Comparison of ENCODE assay signal across 15 cellular contexts in genomic region chr3:106913111-106913698, GRCh38.
DNase-seq lines count a peak whose midpoint lies in the region; ATAC-seq and TF ChIP-seq lines count a peak whose summit lies in the region.
"Had no signal": no experiment of that assay in that cellular context is flagged by ENCODE, and none has a peak within 500 bp of the region (broad histone marks: within the 10 kb centered on the region; RNA-seq: fewer than 3 reads in every experiment).

No MANE protein-coding gene starts in this region.

- H3K4me3 ChIP-seq in H7 (ENCODE audit: insufficient read depth, low read depth, low read length) (peak overlapping the region; percentile 19; the same call in 1 of the 2 replicates), mammary epithelial cell (replicated peaks in 1 of 3; ENCODE audit: insufficient read depth in 1 of 3, low read depth in 2 of 3, low read length in 3 of 3) (no peak overlapping the region), iPS-18a (ENCODE audit: low read length) (peak overlapping the region; percentile 51), trophoblast cell (ENCODE audit: low read depth, low read length) (no peak overlapping the region)
- H3K4me3 ChIP-seq: pancreas, thoracic aorta had no signal

- no peak overlapping the region for H2BK120ac ChIP-seq in trophoblast cell (ENCODE audit: insufficient read depth, low read length, poor library complexity)

- intact Hi-C loops in mammary epithelial cell (cut with micrococcal nuclease), result no loop called here
- intact Hi-C loops in Right ventricle myocardium superior (cut with DNase I), result no loop called here

- peaks cover 1% of the 10 kb centered on the region for H3K79me1 ChIP-seq in trophoblast cell (ENCODE audit: low read length)

- H3K4me2 ChIP-seq in mammary epithelial cell (ENCODE audit: insufficient read depth, low read depth, low read length) (no peak overlapping the region), trophoblast cell (ENCODE audit: low read length) (peak overlapping the region; percentile 27)

- H3K4me1 ChIP-seq in mammary epithelial cell (ENCODE audit: insufficient read depth, low read length), result no peaks in the 10 kb centered on the region
- peaks cover 37% of the 10 kb centered on the region for H3K4me1 ChIP-seq in iPS-18a (ENCODE audit: control insufficient read depth, low read depth, low read length)
- peaks cover 4% of the 10 kb centered on the region in 2 experiments for H3K4me1 ChIP-seq in trophoblast cell (ENCODE audit: control insufficient read depth in 1 of 2, insufficient read depth in 2 of 2, low read length in 2 of 2)
- H3K4me1 ChIP-seq: pancreas had no signal

- H2BK12ac ChIP-seq in trophoblast cell (ENCODE audit: low read length), result peak overlapping the region; percentile 6

- BruUV-seq in mammary epithelial cell (replicated peaks; lab: Mats Ljungman, UMichigan), result no TSS peak

- peak; percentile 58 for DNase-seq in H7
- peak; percentile 26 for DNase-seq in mammary epithelial cell
- DNase-seq in trophoblast cell, result peak; percentile 81 to 89
- DNase-seq in activated CD8-positive, alpha-beta memory T cell treated with anti-CD3 and anti-CD28 coated beads for 24 hours, result no peak
- DNase-seq in HuH-7.5 (ENCODE audit: low spot score), result no peak
- no peak for DNase-seq in Right ventricle myocardium superior
- DNase-seq: activated CD8-positive, alpha-beta memory T cell treated with anti-CD3 and anti-CD28 coated beads, Interleukin-2, amount 10 ng/mL, durations not matched to agents 7 days and 5 days; activated naive CD4-positive, alpha-beta T cell; erythroblast; stimulated activated CD4-positive, alpha-beta T cell treated with anti-CD3 and anti-CD28 coated beads, Interleukin-15, amount 100 ng/mL, for 24 hours had no signal

- peak overlapping the region; percentile 26 for H2AFZ ChIP-seq in mammary epithelial cell (ENCODE audit: low read depth, low read length)
- peak overlapping the region; percentile 66 for H2AFZ ChIP-seq in trophoblast cell (ENCODE audit: insufficient read depth, low read length, poor library complexity)

- H3K79me2 ChIP-seq in mammary epithelial cell (ENCODE audit: insufficient read depth, low read length) (no peaks in the 10 kb centered on the region), trophoblast cell (ENCODE audit: control insufficient read depth, insufficient read depth, low read length, poor library complexity) (no peaks in the 10 kb centered on the region)

- no peaks in the 10 kb centered on the region for H3K9me3 ChIP-seq in mammary epithelial cell (replicated peaks; ENCODE audit: insufficient read depth, low read length)
- no peaks in the 10 kb centered on the region for H3K9me3 ChIP-seq in iPS-18a (ENCODE audit: control insufficient read depth, low read depth, low read length)
- peaks cover 2% of the 10 kb centered on the region for H3K9me3 ChIP-seq in trophoblast cell (ENCODE audit: insufficient read depth, low read depth, low read length)
- H3K9me3 ChIP-seq: pancreas, thoracic aorta had no signal

- no peak overlapping the region for H3K23ac ChIP-seq in trophoblast cell (ENCODE audit: low read length)

- H3K27me3 ChIP-seq in H7 (ENCODE audit: control insufficient read depth, insufficient read depth, low read length), result no peaks in the 10 kb centered on the region
- H3K27me3 ChIP-seq in mammary epithelial cell (ENCODE audit: insufficient read depth, low read length), result no peaks in the 10 kb centered on the region
- H3K27me3 ChIP-seq in iPS-18a (ENCODE audit: control insufficient read depth, insufficient read depth, low read length), result no peaks in the 10 kb centered on the region
- H3K27me3 ChIP-seq in trophoblast cell (ENCODE audit: insufficient read depth, low read length), result no peaks in the 10 kb centered on the region
- H3K27me3 ChIP-seq: pancreas had no signal

- H4K12ac ChIP-seq in trophoblast cell (ENCODE audit: low read depth, low read length), result no peak overlapping the region

- no peak overlapping the region for H3K14ac ChIP-seq in trophoblast cell (ENCODE audit: low read length)

- H3K18ac ChIP-seq in trophoblast cell (ENCODE audit: low read length), result no peak overlapping the region

- no peak for ATAC-seq in GM21528 (IDR thresholded peaks at IDR 0.05; ENCODE audit: low FRiP score, unreplicated experiment)
- ATAC-seq in Right ventricle myocardium superior (ENCODE audit: poor library complexity), result no peak
- ATAC-seq: activated CD8-positive, alpha-beta memory T cell treated with anti-CD3 and anti-CD28 coated beads, Interleukin-2, amount 10 ng/mL, durations not matched to agents 7 days and 5 days; pancreas had no signal

- in situ Hi-C loops in mammary epithelial cell (cut with MboI; ENCODE audit: low sequenced_read_pairs in 2 of 2), result no loop called here

- WGBS in mammary epithelial cell (ENCODE audit: low coverage, missing lambda C conversion rate), result 90% methylated on average over 5 of the region's 14 CpGs
- no CpG with 5 or more reads among the region's 14 CpGs for WGBS in trophoblast cell (ENCODE audit: extremely low coverage, insufficient coverage, insufficient read length)

- CTCF ChIA-PET in mammary epithelial cell (lab: Charles Lee; ENCODE audit: low non-redundant PET), result no interaction called here

- H3K9ac ChIP-seq in mammary epithelial cell (ENCODE audit: insufficient read depth, low read length) (no peak overlapping the region), iPS-18a (ENCODE audit: low read length) (peak overlapping the region; percentile 30), trophoblast cell (ENCODE audit: low read length) (no peak overlapping the region)

- no peak overlapping the region for H2AK5ac ChIP-seq in trophoblast cell (ENCODE audit: low read length)

- no peak for TF ChIP-seq CTCF in mammary epithelial cell (conservative IDR thresholded peaks at IDR 0.05 in 1 of 2, IDR thresholded peaks at IDR 0.05 in 1 of 2; ENCODE audit: extremely low read depth in 1 of 2, insufficient read depth in 1 of 2, low read depth in 1 of 2, low read length in 2 of 2)

- H3K36me3 ChIP-seq in H7 (replicated peaks; ENCODE audit: control insufficient read depth, insufficient read depth, low read length) (peaks cover 2% of the 10 kb centered on the region), mammary epithelial cell (ENCODE audit: insufficient read depth, low read length) (no peaks in the 10 kb centered on the region), iPS-18a (ENCODE audit: control insufficient read depth, low read depth, low read length) (no peaks in the 10 kb centered on the region), trophoblast cell (ENCODE audit: control insufficient read depth in 1 of 2, insufficient read depth in 2 of 2, low read length in 2 of 2) (no peaks in the 10 kb centered on the region)
- H3K36me3 ChIP-seq: pancreas, thoracic aorta had no signal

- no peak overlapping the region for H3K27ac ChIP-seq in mammary epithelial cell (ENCODE audit: insufficient read depth, low read depth, low read length)
- peak overlapping the region; percentile 33 for H3K27ac ChIP-seq in iPS-18a (ENCODE audit: low read length)
- no peak overlapping the region for H3K27ac ChIP-seq in trophoblast cell (ENCODE audit: low read depth, low read length)
- H3K27ac ChIP-seq: pancreas, thoracic aorta, VCaP had no signal

- H4K91ac ChIP-seq in trophoblast cell (ENCODE audit: low read depth, low read length), result peak overlapping the region; percentile 13

- H4K20me1 ChIP-seq in mammary epithelial cell (ENCODE audit: insufficient read depth, low read length), result no peaks in the 10 kb centered on the region

- H3K4ac ChIP-seq in trophoblast cell (ENCODE audit: low read depth, low read length), result no peak overlapping the region

- dilution Hi-C loops in mammary epithelial cell (cut with HindIII; ENCODE audit: low sequenced_read_pairs), result no loop called here

- peak overlapping the region; percentile 23 for H4K8ac ChIP-seq in trophoblast cell (ENCODE audit: low read depth, low read length)

- H2BK5ac ChIP-seq in trophoblast cell (ENCODE audit: low read depth, low read length, poor library complexity), result peak overlapping the region; percentile 6

Comparison
In these comparisons a context has a peak if more than half of its experiments do, and no peak if none do; other contexts are left out.
1. DNase-seq: peak in H7 (single experiment), mammary epithelial cell (single experiment) and trophoblast cell (2 of 2); none in activated CD8-positive, alpha-beta memory T cell treated with anti-CD3 and anti-CD28 coated beads for 24 hours (single experiment), HuH-7.5 (single experiment) and Right ventricle myocardium superior (single experiment).
2. H3K4me3 ChIP-seq: peak in H7 (single experiment) and iPS-18a (single experiment); none in mammary epithelial cell (0 of 3) and trophoblast cell (single experiment).